ENCODE assay signal across 35 cellular contexts in genomic region chr12:57708296-57708695, GRCh38. TPM values are rescaled to one million over a fixed set of nuclear protein-coding genes. Genes with fewer than 3 reads are reported as not detected.
"Had no signal": no experiment of that assay in that cellular context is flagged by ENCODE, and none has a peak within 500 bp of the region (broad histone marks: within the 10 kb centered on the region; RNA-seq: fewer than 3 reads in every experiment).

No MANE protein-coding gene starts in this region.

- H3K27ac ChIP-seq: KMS-11 had no signal

- H3K4me3 ChIP-seq: MG63 had no signal

- H3K27me3 ChIP-seq: MG63 had no signal

- H3K4me2 ChIP-seq: KMS-11 had no signal

- DNase-seq: Karpas-422, Kasumi-1, MG63, MM.1S, MV-4-11, NCI-H1048, NCI-H1092, NCI-H1092 treated with DMSO at 0.1 percent for 48 hours, NCI-H1105, NCI-H1105 treated with DMSO at 0.1 percent for 48 hours, NCI-H1417, NCI-H1417 treated with DMSO at 0.1 percent for 48 hours, NCI-H1436, NCI-H1436 treated with DMSO at 0.1 percent for 48 hours, NCI-H146, NCI-H1694, NCI-H1694 treated with DMSO at 0.1 percent for 48 hours, NCI-H187, NCI-H187 treated with DMSO at 0.1 percent for 48 hours, NCI-H1930, NCI-H2029, NCI-H2029 treated with DMSO at 0.1 percent for 48 hours, NCI-H2081, NCI-H2081 treated with DMSO at 0.1 percent for 48 hours, NCI-H2107, NCI-H2171, NCI-H2171 treated with DMSO at 0.1 percent for 48 hours, NCI-H2227 treated with DMSO at 0.1 percent for 48 hours, NCI-H226, NCI-H345, NCI-H446, NCI-H446 treated with DMSO at 0.1 percent for 48 hours, NCI-H510A had no signal

- H3K9ac ChIP-seq: KMS-11 had no signal

RNA-seq across cellular contexts. Expression of gene AGAP2, which starts 30.2 kb away (rescaled TPM):
- total RNA-seq: NCI-H460 had no signal
